Comparison of ENCODE assay signal across 8 cellular contexts in genomic region chr19:45770192-45771101, GRCh38.
DNase-seq lines count a peak whose midpoint lies in the region; ATAC-seq and TF ChIP-seq lines count a peak whose summit lies in the region.

No MANE protein-coding gene starts in this region.

- H3K4me3 ChIP-seq in astrocyte of the spinal cord (ENCODE audit: low read depth, low read length), result peak overlapping the region; percentile 55
- peak overlapping the region; percentile 52 for H3K4me3 ChIP-seq in retinal pigment epithelial cell (ENCODE audit: low read length)

- TF ChIP-seq CTCF in GM13976 (IDR thresholded peaks at IDR 0.05; ENCODE audit: borderline replicate concordance, control extremely low read depth, extremely low read depth, insufficient read depth, missing control alignments) (peak; percentile 90), astrocyte of the spinal cord (IDR thresholded peaks at IDR 0.05; ENCODE audit: low read depth, low read length) (peak; percentile 89), retinal pigment epithelial cell (conservative IDR thresholded peaks at IDR 0.05; ENCODE audit: low read depth, low read length) (peak; percentile 75)

- in situ Hi-C loops in GM13976 (cut with MboI; ENCODE audit: low sequenced_read_pairs, unreplicated experiment), result no loop called here
- in situ Hi-C loops in astrocyte of the spinal cord (cut with HindIII; ENCODE audit: low sequenced_read_pairs), result no loop called here

- DNase-seq in GM13976 (ENCODE audit: low spot score), result peak; percentile 91
- peak; percentile 95 to 98 for DNase-seq in NCI-H187 (lab: John Stamatoyannopoulos, UW)
- DNase-seq in T1000 (lab: John Stamatoyannopoulos, UW), result peak; percentile 95
- peak; percentile 99 for DNase-seq in astrocyte of the spinal cord (ENCODE audit: low read depth, low spot score)
- DNase-seq in hypothalamus (lab: John Stamatoyannopoulos, UW), result peak; percentile 56 to 95 (median 88)
- DNase-seq in retinal pigment epithelial cell (ENCODE audit: low read depth), result peak; percentile 93

- ATAC-seq in HG02885 (IDR thresholded peaks at IDR 0.05; ENCODE audit: poor library complexity, unreplicated experiment) (peak; percentile 57), GM18873 (IDR thresholded peaks at IDR 0.05; ENCODE audit: low FRiP score, unreplicated experiment) (no peak)
